ENCODE assay signal across 10 cellular contexts in genomic region chr14:64721899-64722298, GRCh38. TPM values are rescaled to one million over a fixed set of nuclear protein-coding genes. Genes with fewer than 3 reads are reported as not detected.
DNase-seq lines count a peak whose midpoint lies in the region; ATAC-seq and TF ChIP-seq lines count a peak whose summit lies in the region.
"Had no signal": no experiment of that assay in that cellular context is flagged by ENCODE, and none has a peak within 500 bp of the region (broad histone marks: within the 10 kb centered on the region; RNA-seq: fewer than 3 reads in every experiment).

No MANE protein-coding gene starts in this region.

- peak overlapping the region; percentile 13 for H3K4me3 Mint-ChIP-seq in CD4-positive, alpha-beta T cell
- H3K4me3 Mint-ChIP-seq in activated CD4-positive, alpha-beta memory T cell treated with anti-CD3 and anti-CD28 coated beads for 36 hours = no peak overlapping the region

- peak overlapping the region; percentile 82 for H3K27ac Mint-ChIP-seq in CD4-positive, alpha-beta T cell
- H3K27ac Mint-ChIP-seq in activated CD4-positive, alpha-beta memory T cell treated with anti-CD3 and anti-CD28 coated beads for 36 hours = peak overlapping the region; percentile 82

- H3K27me3 ChIP-seq in CD4-positive, alpha-beta T cell (ENCODE audit: control insufficient read depth, insufficient read depth, low read length) = no peaks in the 10 kb centered on the region
- no peaks in the 10 kb centered on the region for H3K27me3 ChIP-seq in right atrium auricular region
- no peaks in the 10 kb centered on the region for H3K27me3 ChIP-seq in skeletal muscle tissue (ENCODE audit: control insufficient read depth in 3 of 3, insufficient read depth in 3 of 3, low read length in 3 of 3)

- DNase-seq in CD4-positive, alpha-beta T cell = no peak
- no peak for DNase-seq in activated CD4-positive, alpha-beta memory T cell treated with anti-CD3 and anti-CD28 coated beads for 36 hours
- no peak for DNase-seq in right atrium auricular region (ENCODE audit: low spot score)
- DNase-seq in HCEC 1CT = no peak
- no peak for DNase-seq in NCI-H2107 (lab: John Stamatoyannopoulos, UW)
- DNase-seq: activated gamma-delta T cell, NCI-H1436 treated with DMSO at 0.1 percent for 48 hours had no signal

- H3K9me3 ChIP-seq in CD4-positive, alpha-beta T cell (ENCODE audit: control insufficient read depth, low read length) = no peaks in the 10 kb centered on the region
- H3K9me3 ChIP-seq in right atrium auricular region (no peaks in the 10 kb centered on the region), skeletal muscle tissue (ENCODE audit: control insufficient read depth in 3 of 3, low read length in 3 of 3) (no peaks in the 10 kb centered on the region)

- no peaks in the 10 kb centered on the region for H3K27me3 Mint-ChIP-seq in CD4-positive, alpha-beta T cell
- H3K27me3 Mint-ChIP-seq in activated CD4-positive, alpha-beta memory T cell treated with anti-CD3 and anti-CD28 coated beads for 36 hours = no peaks in the 10 kb centered on the region

- H3K27ac ChIP-seq in CD4-positive, alpha-beta T cell (ENCODE audit: low read depth, low read length) = no peak overlapping the region
- H3K27ac ChIP-seq in right atrium auricular region (peak overlapping the region; percentile 81 to 86), skeletal muscle tissue (ENCODE audit: low read depth, low read length) (peak overlapping the region; percentile 44)

- H3K36me3 ChIP-seq in right atrium auricular region (no peaks in the 10 kb centered on the region), skeletal muscle tissue (ENCODE audit: control insufficient read depth in 3 of 3, insufficient read depth in 3 of 3, low read length in 3 of 3) (no peaks in the 10 kb centered on the region)

- POLR2A ChIA-PET in CD4-positive, alpha-beta T cell (lab: Charles Lee) = no interaction called here
- POLR2A ChIA-PET in activated CD4-positive, alpha-beta memory T cell treated with anti-CD3 and anti-CD28 coated beads for 36 hours (lab: Charles Lee) = interaction anchor here (0.8 kb wide), 1 partner anchor 14 kb away, joined by 3 read pairs; no protein-coding TSS in a partner anchor

- CTCF ChIA-PET in CD4-positive, alpha-beta T cell (lab: Charles Lee) = interaction anchor here (2.5 kb wide), 1 partner anchor 39 kb away, joined by 6 read pairs; no protein-coding TSS in a partner anchor
- CTCF ChIA-PET in activated CD4-positive, alpha-beta memory T cell treated with anti-CD3 and anti-CD28 coated beads for 36 hours (lab: Charles Lee) = no interaction called here

- peaks cover 5% of the 10 kb centered on the region for H3K36me3 Mint-ChIP-seq in CD4-positive, alpha-beta T cell (ENCODE audit: low read depth)
- H3K36me3 Mint-ChIP-seq in activated CD4-positive, alpha-beta memory T cell treated with anti-CD3 and anti-CD28 coated beads for 36 hours = no peaks in the 10 kb centered on the region

- H3K9ac ChIP-seq in skeletal muscle tissue (ENCODE audit: low read depth in 1 of 3, low read length in 3 of 3) = peak overlapping the region in 1 of 3 donors; percentile 40

- H3K4me1 ChIP-seq in right atrium auricular region = peaks cover 0 to 98% of the 10 kb centered on the region in 2 donors
- H3K4me1 ChIP-seq in skeletal muscle tissue (ENCODE audit: control insufficient read depth in 3 of 3, insufficient read depth in 3 of 3, low read length in 3 of 3) = peaks cover 37 to 56% (median 56%) of the 10 kb centered on the region in 3 donors

- H3K4me1 Mint-ChIP-seq in CD4-positive, alpha-beta T cell (ENCODE audit: low read depth) = peaks cover 96% of the 10 kb centered on the region
- peaks cover 94% of the 10 kb centered on the region for H3K4me1 Mint-ChIP-seq in activated CD4-positive, alpha-beta memory T cell treated with anti-CD3 and anti-CD28 coated beads for 36 hours (ENCODE audit: low read depth)

- peak overlapping the region in 1 of 2 donors; percentile 8 for H3K4me3 ChIP-seq in right atrium auricular region
- no peak overlapping the region for H3K4me3 ChIP-seq in skeletal muscle tissue (ENCODE audit: low read length in 3 of 3)

- intact Hi-C loops in CD4-positive, alpha-beta T cell (cut with DNase I, micrococcal nuclease) = loop anchor here in 1 of 2 experiments (2.0 kb wide), 1 partner anchor 17 kb away; the partner anchor contains the start of gene PLEKHG3
- intact Hi-C loops in activated CD4-positive, alpha-beta memory T cell treated with anti-CD3 and anti-CD28 coated beads for 36 hours (cut with micrococcal nuclease) = no loop called here

- TF ChIP-seq CTCF in CD4-positive, alpha-beta T cell (IDR thresholded peaks at IDR 0.05) = no peak
- TF ChIP-seq CTCF in right atrium auricular region (IDR thresholded peaks at IDR 0.05) = no peak

- no peaks in the 10 kb centered on the region for H3K9me3 Mint-ChIP-seq in CD4-positive, alpha-beta T cell
- no peaks in the 10 kb centered on the region for H3K9me3 Mint-ChIP-seq in activated CD4-positive, alpha-beta memory T cell treated with anti-CD3 and anti-CD28 coated beads for 36 hours

- ATAC-seq in CD4-positive, alpha-beta T cell (ENCODE audit: poor library complexity) = no peak
- ATAC-seq in HG03342 (IDR thresholded peaks at IDR 0.05; ENCODE audit: unreplicated experiment) (no peak), GM19463 (IDR thresholded peaks at IDR 0.05; ENCODE audit: unreplicated experiment) (no peak)

RNA-seq across cellular contexts. Expression of gene PLEKHG3, which starts 17.7 kb away (rescaled TPM):
- total RNA-seq in CD4-positive, alpha-beta T cell = 10 to 100 TPM; 12.1 to 13.3 TPM
- total RNA-seq in activated CD4-positive, alpha-beta memory T cell treated with anti-CD3 and anti-CD28 coated beads for 36 hours = 10 to 100 TPM; 20.1 to 22.6 TPM
- total RNA-seq in right atrium auricular region = 10 to 100 TPM; 26.1 to 28.1 TPM
- 16.7 TPM for total RNA-seq in skeletal muscle tissue
